11 cellular contexts compared by ENCODE assay signal in genomic region chr3:39413691-39414420, GRCh38. TPM values are rescaled to one million over a fixed set of nuclear protein-coding genes. Genes with fewer than 3 reads are reported as not detected.
DNase-seq lines count a peak whose midpoint lies in the region; ATAC-seq and TF ChIP-seq lines count a peak whose summit lies in the region.
"Had no signal": no experiment of that assay in that cellular context is flagged by ENCODE, and none has a peak within 500 bp of the region (broad histone marks: within the 10 kb centered on the region; RNA-seq: fewer than 3 reads in every experiment).

No MANE protein-coding gene starts in this region.

- POLR2A ChIA-PET in SK-N-SH (lab: Yijun Ruan, JAX): interaction anchor here (1.3 kb wide), 1 partner anchor 8 kb away, joined by 4 read pairs; the partner anchor contains the start of gene RPSA

- H3K36me3 ChIP-seq in SK-N-SH (replicated peaks in 1 of 2; ENCODE audit: control insufficient read depth in 1 of 2, insufficient read depth in 2 of 2, low read length in 1 of 2) (peaks cover 42 to 51% of the 10 kb centered on the region in 2 experiments), tibial artery (peaks cover 43 to 56% (median 47%) of the 10 kb centered on the region in 3 donors)

- H3K27ac ChIP-seq in SK-N-SH (ENCODE audit: low read depth in 2 of 2, low read length in 1 of 2) (peak overlapping the region in 1 of 2 experiments; percentile 31; a peak in 2 of 4 replicates), tibial artery (no peak overlapping the region)

- H3K79me2 ChIP-seq in SK-N-SH (ENCODE audit: insufficient read depth): peaks cover 27% of the 10 kb centered on the region; the same call in 1 of the 2 replicates

- DNase-seq in left ventricle myocardium superior: no peak
- no peak for DNase-seq in Right ventricle myocardium inferior (ENCODE audit: missing footprints)
- no peak for DNase-seq in SK-N-SH
- peak; percentile 32 for DNase-seq in fibroblast of gingiva (ENCODE audit: low read depth)
- no peak for DNase-seq in type B pancreatic cell (ENCODE audit: extremely low spot score, unreplicated experiment)
- no peak for DNase-seq in inferior parietal cortex (ENCODE audit: extremely low spot score)
- no peak for DNase-seq in tibial artery
- DNase-seq: T1000 had no signal

- no peaks in the 10 kb centered on the region for H3K9me2 ChIP-seq in SK-N-SH

- H3K27me3 ChIP-seq in SK-N-SH (ENCODE audit: insufficient read depth) (no peaks in the 10 kb centered on the region), tibial artery (no peaks in the 10 kb centered on the region)

- no peak overlapping the region for H3K4me3 Mint-ChIP-seq in type B pancreatic cell
- H3K4me3 Mint-ChIP-seq: nephron had no signal

- peak; percentile 5 for ATAC-seq in left ventricle myocardium superior
- no peak for ATAC-seq in Right ventricle myocardium inferior
- no peak for ATAC-seq in GM21619 (IDR thresholded peaks at IDR 0.05; ENCODE audit: unreplicated experiment)

- no peaks in the 10 kb centered on the region for H3K9me3 Mint-ChIP-seq in type B pancreatic cell
- H3K9me3 Mint-ChIP-seq: nephron had no signal

- H3K9ac ChIP-seq in SK-N-SH: no peak overlapping the region

- H4K20me1 ChIP-seq in SK-N-SH (ENCODE audit: insufficient read depth): peaks cover 49% of the 10 kb centered on the region

- H3F3A ChIP-seq in SK-N-SH (replicated peaks; ENCODE audit: insufficient read depth): peaks cover 65% of the 10 kb centered on the region

- no peak for TF ChIP-seq EP300 in SK-N-SH (IDR thresholded peaks at IDR 0.05; ENCODE audit: borderline replicate concordance in 1 of 2, low read depth in 1 of 2, low read length in 1 of 2)

- H3K36me3 Mint-ChIP-seq in type B pancreatic cell: peaks cover 36% of the 10 kb centered on the region

- no peak overlapping the region for H3K4me2 ChIP-seq in SK-N-SH

- no peak for TF ChIP-seq RAD21 in SK-N-SH (IDR thresholded peaks at IDR 0.05; ENCODE audit: low read length)

- H3K4me1 Mint-ChIP-seq in type B pancreatic cell (ENCODE audit: unreplicated experiment): peaks cover 4% of the 10 kb centered on the region

- H2AFZ ChIP-seq in SK-N-SH (ENCODE audit: low read depth): no peak overlapping the region

- TF ChIP-seq CTCF in SK-N-SH (IDR thresholded peaks at IDR 0.05): no peak
- TF ChIP-seq CTCF in type B pancreatic cell (conservative IDR thresholded peaks at IDR 0.05): no peak
- TF ChIP-seq CTCF in tibial artery (IDR thresholded peaks at IDR 0.05): no peak

- peak overlapping the region; percentile 26 for H3K27ac Mint-ChIP-seq in type B pancreatic cell

- H3K9me3 ChIP-seq in SK-N-SH (no peaks in the 10 kb centered on the region), tibial artery (no peaks in the 10 kb centered on the region)

- H3K4me1 ChIP-seq in SK-N-SH (ENCODE audit: control insufficient read depth in 1 of 2, insufficient read depth in 2 of 2, low read depth in 1 of 2, low read length in 1 of 2) (peaks cover 0 to 13% of the 10 kb centered on the region in 2 experiments; a peak in 1 of 4 replicates), tibial artery (peaks cover 0 to 14% (median 5%) of the 10 kb centered on the region in 4 donors)

- no peaks in the 10 kb centered on the region for H3K27me3 Mint-ChIP-seq in type B pancreatic cell

- H3K4me3 ChIP-seq in SK-N-SH (ENCODE audit: low read depth in 2 of 2, low read length in 1 of 2) (no peak overlapping the region), tibial artery (no peak overlapping the region)

- WGBS in SK-N-SH (ENCODE audit: low lambda C conversion rate): 100% methylated on average over 4 of the region's 6 CpGs

- intact Hi-C loops in left ventricle myocardium superior (cut with micrococcal nuclease) (no loop called here), Right ventricle myocardium inferior (cut with DNase I) (no loop called here), tibial artery (cut with DNase I; ENCODE audit: low total_unique reads) (no loop called here)

- CTCF ChIA-PET in SK-N-SH (lab: Yijun Ruan, JAX): interaction anchor here (1.0 to 7.1 kb wide), 4 partner anchors 28 to 85 kb away, joined by 3 to 45 read pairs (median 19); no protein-coding TSS in a partner anchor

TF ChIP-seq in SK-N-SH, 30 proteins besides CTCF, POLR2A, EP300 and RAD21:
- TF ChIP-seq POLR2AphosphoS5 (IDR thresholded peaks at IDR 0.05; ENCODE audit: low read depth, low read length) (peak; percentile 44; the same call in 1 of the 2 replicates), NFIC (IDR thresholded peaks at IDR 0.05; ENCODE audit: borderline replicate concordance) (no peak), CHD2 (IDR thresholded peaks at IDR 0.05; ENCODE audit: low read length, partially characterized antibody) (no peak), ELF1 (IDR thresholded peaks at IDR 0.05) (no peak), USF2 (IDR thresholded peaks at IDR 0.05; ENCODE audit: borderline replicate concordance, low read depth, low read length) (no peak)

RNA-seq across cellular contexts. Expression of gene RPSA, which starts 7.3 kb away (rescaled TPM):
- total RNA-seq in left ventricle myocardium superior (372 TPM), Right ventricle myocardium inferior (472 TPM), type B pancreatic cell (ENCODE audit: low replicate concordance) (1,264 and 1,454 TPM in 2 replicates)
- polyA plus RNA-seq in SK-N-SH (2012; rRNA removed): 2,958 and 3,456 TPM in 2 replicates
- polyA plus RNA-seq in SK-N-SH (2012; cell fraction: cytosol; rRNA removed): 3,101 and 3,500 TPM in 2 replicates
- polyA plus RNA-seq in SK-N-SH (2012; cell fraction: nucleus; rRNA removed): 1,164 and 1,345 TPM in 2 replicates

RNA-seq across cellular contexts. Expression of gene SLC25A38, which starts 30.7 kb away (rescaled TPM):
- total RNA-seq in left ventricle myocardium superior (15.4 TPM), Right ventricle myocardium inferior (14.7 TPM), type B pancreatic cell (ENCODE audit: low replicate concordance) (26.9 and 30.3 TPM in 2 replicates)
- 34.9 and 45.0 TPM in 2 replicates for polyA plus RNA-seq in SK-N-SH (2012; rRNA removed)
- polyA plus RNA-seq in SK-N-SH (2012; cell fraction: cytosol; rRNA removed): 35.2 and 36.9 TPM in 2 replicates
- polyA plus RNA-seq in SK-N-SH (2012; cell fraction: nucleus; rRNA removed): 50.1 and 57.6 TPM in 2 replicates

RNA-seq across cellular contexts. Expression of gene MOBP, which starts 53.6 kb away (rescaled TPM):
- total RNA-seq in left ventricle myocardium superior (not detected), Right ventricle myocardium inferior (not detected), type B pancreatic cell (ENCODE audit: low replicate concordance) (not detected in 2 replicates)
- polyA plus RNA-seq in SK-N-SH (2012; rRNA removed): not detected in 2 replicates
- polyA plus RNA-seq in SK-N-SH (2012; cell fraction: cytosol; rRNA removed): not detected in 2 replicates
- not detected in 2 replicates for polyA plus RNA-seq in SK-N-SH (2012; cell fraction: nucleus; rRNA removed)
- total RNA-seq: NCI-H460 had no signal
